Comparison of ENCODE assay signal across 1 cellular context in the genomic region with DNA sequence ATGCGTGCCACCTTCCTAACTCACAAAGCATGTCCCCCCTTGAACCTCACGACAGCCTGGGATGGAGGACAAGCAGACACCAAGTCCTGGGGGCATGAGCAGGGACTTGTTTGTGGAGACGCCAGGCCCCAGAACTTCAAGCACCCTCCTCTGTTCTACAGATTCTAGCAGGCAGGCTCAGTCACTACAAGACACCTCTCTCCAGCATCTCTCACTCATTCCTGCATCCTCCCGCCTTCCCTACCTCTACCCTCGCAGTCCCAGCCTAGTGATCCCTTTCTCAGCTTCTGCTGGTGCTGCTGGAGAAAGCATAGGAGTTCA.
TF ChIP-seq lines count a peak whose summit lies in the region.

No MANE protein-coding gene starts in this region.

TF ChIP-seq in HepG2, 621 proteins besides CTCF, POLR2A, EP300 and RAD21 (continued from another document):
- TF ChIP-seq, protein P1, sequence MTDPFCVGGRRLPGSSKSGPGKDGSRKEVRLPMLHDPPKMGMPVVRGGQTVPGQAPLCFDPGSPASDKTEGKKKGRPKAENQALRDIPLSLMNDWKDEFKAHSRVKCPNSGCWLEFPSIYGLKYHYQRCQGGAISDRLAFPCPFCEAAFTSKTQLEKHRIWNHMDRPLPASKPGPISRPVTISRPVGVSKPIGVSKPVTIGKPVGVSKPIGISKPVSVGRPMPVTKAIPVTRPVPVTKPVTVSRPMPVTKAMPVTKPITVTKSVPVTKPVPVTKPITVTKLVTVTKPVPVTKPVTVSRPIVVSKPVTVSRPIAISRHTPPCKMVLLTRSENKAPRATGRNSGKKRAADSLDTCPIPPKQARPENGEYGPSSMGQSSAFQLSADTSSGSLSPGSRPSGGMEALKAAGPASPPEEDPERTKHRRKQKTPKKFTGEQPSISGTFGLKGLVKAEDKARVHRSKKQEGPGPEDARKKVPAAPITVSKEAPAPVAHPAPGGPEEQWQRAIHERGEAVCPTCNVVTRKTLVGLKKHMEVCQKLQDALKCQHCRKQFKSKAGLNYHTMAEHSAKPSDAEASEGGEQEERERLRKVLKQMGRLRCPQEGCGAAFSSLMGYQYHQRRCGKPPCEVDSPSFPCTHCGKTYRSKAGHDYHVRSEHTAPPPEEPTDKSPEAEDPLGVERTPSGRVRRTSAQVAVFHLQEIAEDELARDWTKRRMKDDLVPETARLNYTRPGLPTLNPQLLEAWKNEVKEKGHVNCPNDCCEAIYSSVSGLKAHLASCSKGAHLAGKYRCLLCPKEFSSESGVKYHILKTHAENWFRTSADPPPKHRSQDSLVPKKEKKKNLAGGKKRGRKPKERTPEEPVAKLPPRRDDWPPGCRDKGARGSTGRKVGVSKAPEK (CRISPR knock-in tag; IDR thresholded peaks at IDR 0.05; ENCODE audit: borderline replicate concordance), result 0 out of 2 replicates have a peak, but pooled peaks have one; percentile 11
- no peak for TF ChIP-seq ZNF296 (CRISPR knock-in tag; conservative IDR thresholded peaks at IDR 0.05)
- TF ChIP-seq ZNF234 (CRISPR knock-in tag; conservative IDR thresholded peaks at IDR 0.05), result no peak
- TF ChIP-seq, protein P2, sequence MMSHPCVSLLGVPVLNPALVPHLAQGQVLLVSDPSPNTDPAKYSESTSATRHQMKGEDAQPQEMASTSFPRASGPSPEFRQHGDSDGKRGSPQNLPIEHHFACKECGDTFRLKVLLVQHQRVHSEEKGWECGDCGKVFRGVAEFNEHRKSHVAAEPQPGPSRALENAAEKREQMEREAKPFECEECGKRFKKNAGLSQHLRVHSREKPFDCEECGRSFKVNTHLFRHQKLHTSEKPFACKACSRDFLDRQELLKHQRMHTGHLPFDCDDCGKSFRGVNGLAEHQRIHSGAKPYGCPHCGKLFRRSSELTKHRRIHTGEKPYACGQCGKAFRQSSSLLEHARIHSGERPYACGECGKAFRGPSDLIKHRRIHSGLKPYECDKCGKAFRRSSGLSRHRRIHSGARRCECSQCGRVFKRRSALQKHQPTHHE (CRISPR knock-in tag; IDR thresholded peaks at IDR 0.05; ENCODE audit: borderline replicate concordance), result no peak
- no peak for TF ChIP-seq MTF2 (CRISPR knock-in tag; IDR thresholded peaks at IDR 0.05; ENCODE audit: borderline replicate concordance)
- TF ChIP-seq, protein P3, sequence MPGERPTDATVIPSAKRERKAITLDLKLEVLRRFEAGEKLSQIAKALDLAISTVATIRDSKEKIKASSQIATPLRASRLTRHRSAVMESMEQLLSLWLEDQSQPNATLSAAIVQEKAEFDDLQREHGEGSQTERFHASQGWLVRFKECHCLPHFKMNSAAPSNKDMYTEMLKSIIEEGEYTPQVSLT (CRISPR knock-in tag; IDR thresholded peaks at IDR 0.05; ENCODE audit: borderline replicate concordance, low read depth), result no peak
- peak; percentile 29 for TF ChIP-seq JARID2 (CRISPR knock-in tag; IDR thresholded peaks at IDR 0.05; ENCODE audit: insufficient replicate concordance)
- TF ChIP-seq SPEN (CRISPR knock-in tag; IDR thresholded peaks at IDR 0.05; ENCODE audit: low read depth), result 0 out of 2 replicates have a peak, but pooled peaks have one; percentile 3
- 0 out of 2 replicates have a peak, but pooled peaks have one; percentile 2 for TF ChIP-seq ERF (CRISPR knock-in tag; IDR thresholded peaks at IDR 0.05)
- TF ChIP-seq SMARCE1 (IDR thresholded peaks at IDR 0.05; ENCODE audit: borderline replicate concordance), result no peak
- no peak for TF ChIP-seq ZNF746 (CRISPR knock-in tag; IDR thresholded peaks at IDR 0.05)
- TF ChIP-seq, protein P4, sequence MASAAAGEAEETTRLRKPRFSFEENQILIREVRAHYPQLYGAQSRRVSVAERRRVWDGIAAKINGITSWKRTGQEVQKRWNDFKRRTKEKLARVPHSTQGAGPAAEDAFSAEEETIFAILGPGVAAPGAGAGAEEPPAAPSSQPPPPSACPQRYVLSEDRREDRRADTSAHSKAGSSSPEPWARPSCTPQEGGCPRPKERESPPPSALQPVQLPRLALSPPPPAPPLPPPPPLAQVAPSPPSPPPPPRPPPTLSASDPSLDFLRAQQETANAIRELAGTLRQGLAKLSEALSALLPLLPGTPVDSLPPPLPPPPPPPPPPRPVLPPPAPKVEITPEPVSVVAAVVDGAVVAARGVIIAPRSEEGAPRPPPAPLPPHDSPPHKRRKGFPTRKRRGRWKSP (CRISPR knock-in tag; IDR thresholded peaks at IDR 0.05), result peak; percentile 33; the same call in 1 of the 2 replicates
- peak; percentile 9; the same call in 1 of the 2 replicates for TF ChIP-seq ZIK1 (CRISPR knock-in tag; IDR thresholded peaks at IDR 0.05; ENCODE audit: borderline replicate concordance, low read depth)
- TF ChIP-seq SIX4 (CRISPR knock-in tag; IDR thresholded peaks at IDR 0.05), result no peak
- TF ChIP-seq KDM5B (CRISPR knock-in tag; IDR thresholded peaks at IDR 0.05; ENCODE audit: borderline replicate concordance), result no peak
- TF ChIP-seq ZC3H4 (CRISPR knock-in tag; IDR thresholded peaks at IDR 0.05; ENCODE audit: borderline replicate concordance), result 0 out of 2 replicates have a peak, but pooled peaks have one; percentile 54
- TF ChIP-seq SSRP1 (CRISPR knock-in tag; IDR thresholded peaks at IDR 0.05), result peak; percentile 26; the same call in 1 of the 2 replicates
- TF ChIP-seq JUND (CRISPR knock-in tag; IDR thresholded peaks at IDR 0.05), result no peak
- TF ChIP-seq, protein P5, sequence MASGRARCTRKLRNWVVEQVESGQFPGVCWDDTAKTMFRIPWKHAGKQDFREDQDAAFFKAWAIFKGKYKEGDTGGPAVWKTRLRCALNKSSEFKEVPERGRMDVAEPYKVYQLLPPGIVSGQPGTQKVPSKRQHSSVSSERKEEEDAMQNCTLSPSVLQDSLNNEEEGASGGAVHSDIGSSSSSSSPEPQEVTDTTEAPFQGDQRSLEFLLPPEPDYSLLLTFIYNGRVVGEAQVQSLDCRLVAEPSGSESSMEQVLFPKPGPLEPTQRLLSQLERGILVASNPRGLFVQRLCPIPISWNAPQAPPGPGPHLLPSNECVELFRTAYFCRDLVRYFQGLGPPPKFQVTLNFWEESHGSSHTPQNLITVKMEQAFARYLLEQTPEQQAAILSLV (CRISPR knock-in tag; IDR thresholded peaks at IDR 0.05; ENCODE audit: borderline replicate concordance), result 0 out of 2 replicates have a peak, but pooled peaks have one; percentile 10
TF ChIP-seq in HepG2: peak in this region for 20.
